In the genomic region with DNA sequence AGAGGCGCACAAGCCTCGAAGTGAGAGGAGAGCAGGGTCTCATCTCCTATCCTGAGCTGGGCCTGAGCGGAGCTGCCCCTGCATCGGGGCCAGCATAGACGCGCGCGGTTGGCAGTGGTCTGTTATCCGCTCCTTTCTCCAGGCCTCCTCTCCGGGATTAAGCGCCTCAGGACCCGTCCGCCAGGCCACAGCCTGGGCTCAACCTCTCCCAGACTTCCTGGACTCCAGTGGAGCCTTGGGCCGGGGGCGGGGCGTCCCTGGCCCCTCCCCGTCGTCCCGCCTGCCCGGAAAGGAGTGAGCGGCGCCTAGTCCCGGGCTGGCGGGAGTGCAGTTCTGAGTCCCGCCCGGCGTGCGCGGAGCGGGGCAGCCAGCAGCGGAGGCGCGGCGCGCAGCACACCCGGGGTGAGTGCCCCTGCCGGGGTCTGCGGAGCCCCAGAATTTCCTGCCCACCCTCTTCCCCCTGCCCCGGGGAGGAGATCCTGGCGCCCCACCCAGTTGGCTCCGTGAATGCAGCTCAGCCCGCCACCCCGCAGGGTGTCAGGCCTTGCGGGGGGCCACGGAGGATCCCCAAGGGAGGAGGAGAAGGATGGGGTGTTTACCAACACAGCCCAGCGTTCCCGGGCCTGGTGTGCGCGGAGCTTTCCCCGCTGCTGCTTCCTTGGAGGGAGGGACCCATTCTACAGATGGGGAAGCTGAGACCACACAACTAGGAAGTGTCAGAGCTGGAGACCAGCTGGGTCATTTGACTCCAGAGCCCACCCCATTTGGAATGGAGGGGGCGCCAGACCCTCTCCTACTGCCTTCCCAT, we compare ENCODE assay signal across 8 cellular contexts. TPM values are rescaled to one million over a fixed set of nuclear protein-coding genes. Genes with fewer than 3 reads are reported as not detected.
DNase-seq lines count a peak whose midpoint lies in the region; ATAC-seq, FAIRE-seq and TF ChIP-seq lines count a peak whose summit lies in the region.

Gene TCIRG1 (plus strand): TSS at position 308 of the 808 bp plus-strand sequence. CDS start 2,247 bp downstream, outside the sequence.

- FAIRE-seq in endothelial cell of umbilical vein (lab: Jason Lieb, UNC): peak; percentile 80

- H4K20me1 ChIP-seq in endothelial cell of umbilical vein (replicated peaks; ENCODE audit: control insufficient read depth, extremely low read depth, insufficient read depth, low read length): no peaks in the 10 kb centered on the region

- no peak for DNase-seq in AG09309 (ENCODE audit: low read depth)
- DNase-seq in NCI-H69 (lab: John Stamatoyannopoulos, UW): peak; percentile 74
- peak; percentile 88 for DNase-seq in endothelial cell of umbilical vein (ENCODE audit: low read depth, low spot score)
- DNase-seq in mesenteric fat pad (ENCODE audit: low spot score): peak; percentile 96
- peak; percentile 17 for DNase-seq in stimulated activated CD8-positive, alpha-beta memory T cell treated with anti-CD3 and anti-CD28 coated beads, Interleukin-7, amount 100 ng/mL, for 24 hours (ENCODE audit: low read depth)
- DNase-seq in NCI-H1417 (lab: John Stamatoyannopoulos, UW): no peak

- peaks cover 24% of the 10 kb centered on the region for H3K79me2 ChIP-seq in endothelial cell of umbilical vein (ENCODE audit: control insufficient read depth, insufficient read depth, low read length)

- CTCF ChIA-PET in activated CD8-positive, alpha-beta memory T cell treated with anti-CD3 and anti-CD28 coated beads for 36 hours (lab: Charles Lee): interaction anchor here (1.0 kb wide), 1 partner anchor 45 kb away, joined by 4 read pairs; no protein-coding TSS in a partner anchor
- CTCF ChIA-PET in endothelial cell of umbilical vein (lab: Charles Lee): interaction anchor here (1.2 to 1.8 kb wide), 2 partner anchors 9 to 13 kb away, joined by 3 to 4 read pairs; partner anchors contain the start of gene NDUFS8

- peaks cover 20% of the 10 kb centered on the region for H3K4me1 ChIP-seq in endothelial cell of umbilical vein (ENCODE audit: control insufficient read depth, extremely low read depth, insufficient read depth, low read length)

- H3K27ac ChIP-seq in endothelial cell of umbilical vein (ENCODE audit: insufficient read depth, low read depth, low read length): peak within 1 kb of the TSS; percentile 51

- no peaks in the 10 kb centered on the region for H3K9me1 ChIP-seq in endothelial cell of umbilical vein (replicated peaks; ENCODE audit: control insufficient read depth, extremely low read depth, insufficient read depth, low read length)

- TF ChIP-seq CTCF in AG09309 (IDR thresholded peaks at IDR 0.05; ENCODE audit: control insufficient read depth, insufficient read depth, low read depth, low read length, missing control alignments) (no peak), endothelial cell of umbilical vein (IDR thresholded peaks at IDR 0.05; ENCODE audit: extremely low read depth in 1 of 2, insufficient read depth in 1 of 2, low read depth in 1 of 2, low read length in 2 of 2) (no peak)

- dilution Hi-C loops in endothelial cell of umbilical vein (cut with MboI; ENCODE audit: extremely low pct_ligation_motif_present, low sequenced_read_pairs): no loop called here

- POLR2A ChIA-PET in activated CD8-positive, alpha-beta memory T cell treated with anti-CD3 and anti-CD28 coated beads for 36 hours (lab: Charles Lee): interaction anchor here (1.1 to 2.4 kb wide), 2 partner anchors 8 to 14 kb away, joined by 4 to 5 read pairs; no protein-coding TSS in a partner anchor
- POLR2A ChIA-PET in endothelial cell of umbilical vein (lab: Charles Lee): interaction anchor here (1.2 to 1.3 kb wide), 2 partner anchors 89 to 125 kb away, joined by 3 to 7 read pairs; no protein-coding TSS in a partner anchor

- intact Hi-C loops in endothelial cell of umbilical vein (cut with micrococcal nuclease): loop anchor here (1.0 to 5.0 kb wide), 2 partner anchors 9 to 168 kb away; partner anchors contain the start of gene NDUFS8

- TSS peak; percentile 31 for BruUV-seq in endothelial cell of umbilical vein (replicated peaks; lab: Mats Ljungman, UMichigan)

- TF ChIP-seq POLR2A in endothelial cell of umbilical vein (IDR thresholded peaks at IDR 0.05; ENCODE audit: low read depth, low read length): peak; percentile 98

- ATAC-seq in GM21381 (IDR thresholded peaks at IDR 0.05; ENCODE audit: unreplicated experiment): peak; percentile 44

- H2AFZ ChIP-seq in endothelial cell of umbilical vein (ENCODE audit: low read depth, low read length): peak within 1 kb of the TSS; percentile 0

- H3K36me3 ChIP-seq in endothelial cell of umbilical vein (ENCODE audit: control insufficient read depth in 2 of 2, extremely low read depth in 1 of 2, insufficient read depth in 2 of 2, low read length in 2 of 2): peaks cover 0 to 21% of the 10 kb centered on the region in 2 experiments

- H3K9me3 ChIP-seq in endothelial cell of umbilical vein (replicated peaks; ENCODE audit: control insufficient read depth, insufficient read depth, low read length): no peaks in the 10 kb centered on the region

- H3K4me3 ChIP-seq in AG09309 (ENCODE audit: control insufficient read depth, low read depth, low read length): peak within 1 kb of the TSS; percentile 94
- H3K4me3 ChIP-seq in endothelial cell of umbilical vein (replicated peaks in 1 of 3; ENCODE audit: insufficient read depth in 1 of 3, low read depth in 1 of 3, low read length in 3 of 3): peak within 1 kb of the TSS; percentile 47 to 58 (median 58)

- no peaks in the 10 kb centered on the region for H3K27me3 ChIP-seq in endothelial cell of umbilical vein (ENCODE audit: control insufficient read depth in 2 of 2, insufficient read depth in 2 of 2, low read length in 2 of 2)

- peak within 1 kb of the TSS; percentile 84 for H3K4me2 ChIP-seq in endothelial cell of umbilical vein (ENCODE audit: insufficient read depth, low read length)

- peak within 1 kb of the TSS; percentile 73 for H3K9ac ChIP-seq in endothelial cell of umbilical vein (replicated peaks; ENCODE audit: extremely low read depth, insufficient read depth, low read length)

TF ChIP-seq in endothelial cell of umbilical vein, 7 proteins besides CTCF, POLR2A, EP300 and RAD21:
- no peak for TF ChIP-seq MAX (IDR thresholded peaks at IDR 0.05; ENCODE audit: insufficient read depth, insufficient read length)
- TF ChIP-seq POLR2AphosphoS5 (IDR thresholded peaks at IDR 0.05; ENCODE audit: insufficient read depth, low read depth, low read length): peak; percentile 92
- peak; percentile 17 for TF ChIP-seq MYC (IDR thresholded peaks at IDR 0.05; ENCODE audit: low read depth, low read length)

RNA-seq across cellular contexts. Expression of gene TCIRG1, which starts in this region (rescaled TPM):
- 100 to 1,000 TPM; 129 to 130 TPM for total RNA-seq in activated CD8-positive, alpha-beta memory T cell treated with anti-CD3 and anti-CD28 coated beads for 36 hours
- total RNA-seq in endothelial cell of umbilical vein (124 and 134 TPM in 2 replicates), mesenteric fat pad (112 TPM)
- polyA plus RNA-seq in endothelial cell of umbilical vein: 183 and 236 TPM in 2 replicates
- polyA plus RNA-seq in endothelial cell of umbilical vein (2011; cell fraction: cytosol; rRNA removed): 40.1 and 59.5 TPM in 2 replicates
- 830 and 950 TPM in 2 replicates for polyA plus RNA-seq in endothelial cell of umbilical vein (2011; cell fraction: nucleus; rRNA removed)
- 58.8 and 85.6 TPM in 2 replicates for polyA plus RNA-seq in endothelial cell of umbilical vein (2012)
- polyA minus RNA-seq in endothelial cell of umbilical vein: 57.6 and 77.2 TPM in 2 replicates
- 26.6 TPM for polyA minus RNA-seq in endothelial cell of umbilical vein (2011; cell fraction: cytosol; rRNA and poly(A)+ RNA removed)
- polyA minus RNA-seq in endothelial cell of umbilical vein (2011; cell fraction: nucleus; rRNA and poly(A)+ RNA removed): 109 and 157 TPM in 2 replicates

Comparison
In these comparisons a context has a peak if more than half of its experiments do, and no peak if none do; other contexts are left out.
1. DNase-seq: peak in NCI-H69 (single experiment), endothelial cell of umbilical vein (single experiment), mesenteric fat pad (single experiment) and stimulated activated CD8-positive, alpha-beta memory T cell treated with anti-CD3 and anti-CD28 coated beads, Interleukin-7, amount 100 ng/mL, for 24 hours (single experiment); none in AG09309 (single experiment) and NCI-H1417 (0 of 3).